1 cellular context compared by ENCODE assay signal in genomic region chr2:27049422-27050280, GRCh38.
TF ChIP-seq lines count a peak whose summit lies in the region.

No MANE protein-coding gene starts in this region.

TF ChIP-seq in IMR-90, 13 proteins besides CTCF, POLR2A, EP300 and RAD21:
- TF ChIP-seq USF2 (IDR thresholded peaks at IDR 0.05; ENCODE audit: low read depth, low read length) = no peak
- TF ChIP-seq BHLHE40 (IDR thresholded peaks at IDR 0.05; ENCODE audit: low read depth, low read length) = no peak
- no peak for TF ChIP-seq FOS (IDR thresholded peaks at IDR 0.05; ENCODE audit: low read depth, low read length)
- no peak for TF ChIP-seq MXI1 (IDR thresholded peaks at IDR 0.05; ENCODE audit: borderline replicate concordance, low read depth, low read length)
- TF ChIP-seq CHD1 (IDR thresholded peaks at IDR 0.05; ENCODE audit: low read depth, low read length) = no peak
- no peak for TF ChIP-seq MAZ (IDR thresholded peaks at IDR 0.05; ENCODE audit: borderline replicate concordance, low read depth, low read length)
- TF ChIP-seq NFE2L2 (IDR thresholded peaks at IDR 0.05; ENCODE audit: low read depth, low read length) = no peak
- no peak for TF ChIP-seq SMC3 (IDR thresholded peaks at IDR 0.05; ENCODE audit: low read depth, low read length)
- no peak for TF ChIP-seq RFX5 (IDR thresholded peaks at IDR 0.05; ENCODE audit: low read depth, low read length)
- no peak for TF ChIP-seq MAFK (IDR thresholded peaks at IDR 0.05; ENCODE audit: low read depth, low read length)
- TF ChIP-seq RCOR1 (IDR thresholded peaks at IDR 0.05; ENCODE audit: insufficient replicate concordance, low read length) = no peak
- TF ChIP-seq CEBPB (IDR thresholded peaks at IDR 0.05; ENCODE audit: low read depth, low read length) = no peak
- no peak for TF ChIP-seq ELK1 (IDR thresholded peaks at IDR 0.05; ENCODE audit: borderline replicate concordance, low read depth, low read length)
